In genomic region chr10:6337382-6337781, GRCh38 we compare ENCODE assay signal across 1 cellular context.
TF ChIP-seq lines count a peak whose summit lies in the region.

No MANE protein-coding gene starts in this region.

TF ChIP-seq in WTC11, 78 proteins besides CTCF, POLR2A, EP300 and RAD21 (continued from another document):
- no peak for TF ChIP-seq AFF4 (CRISPR knock-in tag; IDR thresholded peaks at IDR 0.05; ENCODE audit: borderline replicate concordance)
- TF ChIP-seq TCF7 (CRISPR knock-in tag; IDR thresholded peaks at IDR 0.05; ENCODE audit: low read depth): no peak
- no peak for TF ChIP-seq HMGXB4 (CRISPR knock-in tag; IDR thresholded peaks at IDR 0.05)
- TF ChIP-seq TP53 (CRISPR knock-in tag; IDR thresholded peaks at IDR 0.05): no peak
- no peak for TF ChIP-seq MLX (CRISPR knock-in tag; IDR thresholded peaks at IDR 0.05)
TF ChIP-seq in WTC11: peak in this region for 0.
